ENCODE assay signal across 1 cellular context in the genomic region with DNA sequence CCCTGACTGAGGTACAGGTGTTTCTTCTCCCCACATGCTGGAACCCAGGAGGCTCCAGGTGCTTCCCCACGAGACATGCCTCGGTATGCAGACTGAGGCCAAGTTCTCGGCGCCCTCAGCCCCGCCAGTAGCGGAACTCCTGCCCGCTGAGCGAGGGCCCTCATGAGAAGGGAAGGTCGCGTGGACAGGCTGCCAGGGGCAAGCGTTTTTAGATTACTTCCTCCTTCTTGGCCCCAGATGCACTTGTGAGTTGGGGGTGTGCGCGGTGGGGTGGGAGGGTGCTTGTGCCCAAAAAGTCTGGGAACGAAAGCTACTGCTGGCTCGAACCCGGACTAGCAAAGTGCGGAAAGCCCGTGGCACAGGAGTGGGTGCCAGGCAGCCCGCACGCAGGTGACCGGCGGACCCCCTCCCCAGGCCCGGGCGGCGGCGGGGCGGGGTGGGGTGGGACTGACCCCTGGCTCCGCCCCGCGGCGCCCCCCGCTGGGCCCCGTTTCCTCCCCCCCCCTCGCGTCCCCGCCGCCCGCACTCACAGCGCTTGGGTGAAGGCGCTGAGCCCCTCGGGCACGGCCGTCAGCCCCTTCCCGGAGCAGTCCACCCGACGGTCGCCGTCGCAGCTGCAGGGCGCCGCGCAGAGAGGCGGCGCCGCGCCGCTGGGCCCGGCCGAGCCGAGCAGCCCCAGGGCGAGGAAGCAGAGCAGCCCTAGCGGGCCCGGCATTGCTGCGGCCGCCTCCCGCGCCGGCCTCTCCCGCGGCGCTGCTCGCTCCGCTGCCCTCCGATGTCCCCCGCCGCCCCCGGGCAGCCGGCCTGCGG.
TF ChIP-seq lines count a peak whose summit lies in the region.

No MANE protein-coding gene starts in this region.

TF ChIP-seq in HepG2, 621 proteins besides CTCF, POLR2A, EP300 and RAD21 (continued from another document and continues in another):
- 0 out of 2 replicates have a peak, but pooled peaks have one; percentile 39 for TF ChIP-seq KMT2A (CRISPR knock-in tag; IDR thresholded peaks at IDR 0.05)
- TF ChIP-seq, protein P1, sequence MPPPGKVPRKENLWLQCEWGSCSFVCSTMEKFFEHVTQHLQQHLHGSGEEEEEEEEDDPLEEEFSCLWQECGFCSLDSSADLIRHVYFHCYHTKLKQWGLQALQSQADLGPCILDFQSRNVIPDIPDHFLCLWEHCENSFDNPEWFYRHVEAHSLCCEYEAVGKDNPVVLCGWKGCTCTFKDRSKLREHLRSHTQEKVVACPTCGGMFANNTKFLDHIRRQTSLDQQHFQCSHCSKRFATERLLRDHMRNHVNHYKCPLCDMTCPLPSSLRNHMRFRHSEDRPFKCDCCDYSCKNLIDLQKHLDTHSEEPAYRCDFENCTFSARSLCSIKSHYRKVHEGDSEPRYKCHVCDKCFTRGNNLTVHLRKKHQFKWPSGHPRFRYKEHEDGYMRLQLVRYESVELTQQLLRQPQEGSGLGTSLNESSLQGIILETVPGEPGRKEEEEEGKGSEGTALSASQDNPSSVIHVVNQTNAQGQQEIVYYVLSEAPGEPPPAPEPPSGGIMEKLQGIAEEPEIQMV (CRISPR knock-in tag; IDR thresholded peaks at IDR 0.05; ENCODE audit: low read depth): no peak
- TF ChIP-seq TP53 (CRISPR knock-in tag; conservative IDR thresholded peaks at IDR 0.05): no peak
- TF ChIP-seq, protein P2, sequence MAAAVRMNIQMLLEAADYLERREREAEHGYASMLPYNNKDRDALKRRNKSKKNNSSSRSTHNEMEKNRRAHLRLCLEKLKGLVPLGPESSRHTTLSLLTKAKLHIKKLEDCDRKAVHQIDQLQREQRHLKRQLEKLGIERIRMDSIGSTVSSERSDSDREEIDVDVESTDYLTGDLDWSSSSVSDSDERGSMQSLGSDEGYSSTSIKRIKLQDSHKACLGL (CRISPR knock-in tag; IDR thresholded peaks at IDR 0.05): peak; percentile 65; the same call in 1 of the 2 replicates
- TF ChIP-seq NFRKB (IDR thresholded peaks at IDR 0.05): no peak
- no peak for TF ChIP-seq ZNF260 (CRISPR knock-in tag; IDR thresholded peaks at IDR 0.05; ENCODE audit: borderline replicate concordance, low read depth)
- no peak for TF ChIP-seq CEBPB (IDR thresholded peaks at IDR 0.05; ENCODE audit: borderline replicate concordance, low read depth, low read length)
- TF ChIP-seq, protein P3, sequence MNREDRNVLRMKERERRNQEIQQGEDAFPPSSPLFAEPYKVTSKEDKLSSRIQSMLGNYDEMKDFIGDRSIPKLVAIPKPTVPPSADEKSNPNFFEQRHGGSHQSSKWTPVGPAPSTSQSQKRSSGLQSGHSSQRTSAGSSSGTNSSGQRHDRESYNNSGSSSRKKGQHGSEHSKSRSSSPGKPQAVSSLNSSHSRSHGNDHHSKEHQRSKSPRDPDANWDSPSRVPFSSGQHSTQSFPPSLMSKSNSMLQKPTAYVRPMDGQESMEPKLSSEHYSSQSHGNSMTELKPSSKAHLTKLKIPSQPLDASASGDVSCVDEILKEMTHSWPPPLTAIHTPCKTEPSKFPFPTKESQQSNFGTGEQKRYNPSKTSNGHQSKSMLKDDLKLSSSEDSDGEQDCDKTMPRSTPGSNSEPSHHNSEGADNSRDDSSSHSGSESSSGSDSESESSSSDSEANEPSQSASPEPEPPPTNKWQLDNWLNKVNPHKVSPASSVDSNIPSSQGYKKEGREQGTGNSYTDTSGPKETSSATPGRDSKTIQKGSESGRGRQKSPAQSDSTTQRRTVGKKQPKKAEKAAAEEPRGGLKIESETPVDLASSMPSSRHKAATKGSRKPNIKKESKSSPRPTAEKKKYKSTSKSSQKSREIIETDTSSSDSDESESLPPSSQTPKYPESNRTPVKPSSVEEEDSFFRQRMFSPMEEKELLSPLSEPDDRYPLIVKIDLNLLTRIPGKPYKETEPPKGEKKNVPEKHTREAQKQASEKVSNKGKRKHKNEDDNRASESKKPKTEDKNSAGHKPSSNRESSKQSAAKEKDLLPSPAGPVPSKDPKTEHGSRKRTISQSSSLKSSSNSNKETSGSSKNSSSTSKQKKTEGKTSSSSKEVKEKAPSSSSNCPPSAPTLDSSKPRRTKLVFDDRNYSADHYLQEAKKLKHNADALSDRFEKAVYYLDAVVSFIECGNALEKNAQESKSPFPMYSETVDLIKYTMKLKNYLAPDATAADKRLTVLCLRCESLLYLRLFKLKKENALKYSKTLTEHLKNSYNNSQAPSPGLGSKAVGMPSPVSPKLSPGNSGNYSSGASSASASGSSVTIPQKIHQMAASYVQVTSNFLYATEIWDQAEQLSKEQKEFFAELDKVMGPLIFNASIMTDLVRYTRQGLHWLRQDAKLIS (CRISPR knock-in tag; IDR thresholded peaks at IDR 0.05): no peak
- TF ChIP-seq NFE2L1 (CRISPR knock-in tag; IDR thresholded peaks at IDR 0.05; ENCODE audit: borderline replicate concordance): no peak
- TF ChIP-seq ZNF382 (CRISPR knock-in tag; IDR thresholded peaks at IDR 0.05; ENCODE audit: borderline replicate concordance): no peak
- TF ChIP-seq YEATS2 (CRISPR knock-in tag; IDR thresholded peaks at IDR 0.05; ENCODE audit: borderline replicate concordance): no peak
- TF ChIP-seq, protein P4, sequence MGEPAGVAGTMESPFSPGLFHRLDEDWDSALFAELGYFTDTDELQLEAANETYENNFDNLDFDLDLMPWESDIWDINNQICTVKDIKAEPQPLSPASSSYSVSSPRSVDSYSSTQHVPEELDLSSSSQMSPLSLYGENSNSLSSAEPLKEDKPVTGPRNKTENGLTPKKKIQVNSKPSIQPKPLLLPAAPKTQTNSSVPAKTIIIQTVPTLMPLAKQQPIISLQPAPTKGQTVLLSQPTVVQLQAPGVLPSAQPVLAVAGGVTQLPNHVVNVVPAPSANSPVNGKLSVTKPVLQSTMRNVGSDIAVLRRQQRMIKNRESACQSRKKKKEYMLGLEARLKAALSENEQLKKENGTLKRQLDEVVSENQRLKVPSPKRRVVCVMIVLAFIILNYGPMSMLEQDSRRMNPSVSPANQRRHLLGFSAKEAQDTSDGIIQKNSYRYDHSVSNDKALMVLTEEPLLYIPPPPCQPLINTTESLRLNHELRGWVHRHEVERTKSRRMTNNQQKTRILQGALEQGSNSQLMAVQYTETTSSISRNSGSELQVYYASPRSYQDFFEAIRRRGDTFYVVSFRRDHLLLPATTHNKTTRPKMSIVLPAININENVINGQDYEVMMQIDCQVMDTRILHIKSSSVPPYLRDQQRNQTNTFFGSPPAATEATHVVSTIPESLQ (CRISPR knock-in tag; conservative IDR thresholded peaks at IDR 0.05): no peak; the same call in 1 of the 2 replicates
- TF ChIP-seq, protein P5, sequence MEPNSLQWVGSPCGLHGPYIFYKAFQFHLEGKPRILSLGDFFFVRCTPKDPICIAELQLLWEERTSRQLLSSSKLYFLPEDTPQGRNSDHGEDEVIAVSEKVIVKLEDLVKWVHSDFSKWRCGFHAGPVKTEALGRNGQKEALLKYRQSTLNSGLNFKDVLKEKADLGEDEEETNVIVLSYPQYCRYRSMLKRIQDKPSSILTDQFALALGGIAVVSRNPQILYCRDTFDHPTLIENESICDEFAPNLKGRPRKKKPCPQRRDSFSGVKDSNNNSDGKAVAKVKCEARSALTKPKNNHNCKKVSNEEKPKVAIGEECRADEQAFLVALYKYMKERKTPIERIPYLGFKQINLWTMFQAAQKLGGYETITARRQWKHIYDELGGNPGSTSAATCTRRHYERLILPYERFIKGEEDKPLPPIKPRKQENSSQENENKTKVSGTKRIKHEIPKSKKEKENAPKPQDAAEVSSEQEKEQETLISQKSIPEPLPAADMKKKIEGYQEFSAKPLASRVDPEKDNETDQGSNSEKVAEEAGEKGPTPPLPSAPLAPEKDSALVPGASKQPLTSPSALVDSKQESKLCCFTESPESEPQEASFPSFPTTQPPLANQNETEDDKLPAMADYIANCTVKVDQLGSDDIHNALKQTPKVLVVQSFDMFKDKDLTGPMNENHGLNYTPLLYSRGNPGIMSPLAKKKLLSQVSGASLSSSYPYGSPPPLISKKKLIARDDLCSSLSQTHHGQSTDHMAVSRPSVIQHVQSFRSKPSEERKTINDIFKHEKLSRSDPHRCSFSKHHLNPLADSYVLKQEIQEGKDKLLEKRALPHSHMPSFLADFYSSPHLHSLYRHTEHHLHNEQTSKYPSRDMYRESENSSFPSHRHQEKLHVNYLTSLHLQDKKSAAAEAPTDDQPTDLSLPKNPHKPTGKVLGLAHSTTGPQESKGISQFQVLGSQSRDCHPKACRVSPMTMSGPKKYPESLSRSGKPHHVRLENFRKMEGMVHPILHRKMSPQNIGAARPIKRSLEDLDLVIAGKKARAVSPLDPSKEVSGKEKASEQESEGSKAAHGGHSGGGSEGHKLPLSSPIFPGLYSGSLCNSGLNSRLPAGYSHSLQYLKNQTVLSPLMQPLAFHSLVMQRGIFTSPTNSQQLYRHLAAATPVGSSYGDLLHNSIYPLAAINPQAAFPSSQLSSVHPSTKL (CRISPR knock-in tag; IDR thresholded peaks at IDR 0.05): no peak; the same call in 1 of the 2 replicates
- TF ChIP-seq, protein P6, sequence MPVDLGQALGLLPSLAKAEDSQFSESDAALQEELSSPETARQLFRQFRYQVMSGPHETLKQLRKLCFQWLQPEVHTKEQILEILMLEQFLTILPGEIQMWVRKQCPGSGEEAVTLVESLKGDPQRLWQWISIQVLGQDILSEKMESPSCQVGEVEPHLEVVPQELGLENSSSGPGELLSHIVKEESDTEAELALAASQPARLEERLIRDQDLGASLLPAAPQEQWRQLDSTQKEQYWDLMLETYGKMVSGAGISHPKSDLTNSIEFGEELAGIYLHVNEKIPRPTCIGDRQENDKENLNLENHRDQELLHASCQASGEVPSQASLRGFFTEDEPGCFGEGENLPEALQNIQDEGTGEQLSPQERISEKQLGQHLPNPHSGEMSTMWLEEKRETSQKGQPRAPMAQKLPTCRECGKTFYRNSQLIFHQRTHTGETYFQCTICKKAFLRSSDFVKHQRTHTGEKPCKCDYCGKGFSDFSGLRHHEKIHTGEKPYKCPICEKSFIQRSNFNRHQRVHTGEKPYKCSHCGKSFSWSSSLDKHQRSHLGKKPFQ (CRISPR knock-in tag; IDR thresholded peaks at IDR 0.05; ENCODE audit: insufficient replicate concordance): no peak
- TF ChIP-seq EZH2 (conservative IDR thresholded peaks at IDR 0.05; ENCODE audit: low read depth, low read length): no peak
- TF ChIP-seq SP140L (CRISPR knock-in tag; IDR thresholded peaks at IDR 0.05; ENCODE audit: borderline replicate concordance): no peak
- TF ChIP-seq ZKSCAN1 (IDR thresholded peaks at IDR 0.05; ENCODE audit: low read length): no peak
- TF ChIP-seq ZNF605 (CRISPR knock-in tag; IDR thresholded peaks at IDR 0.05): 0 out of 2 replicates have a peak, but pooled peaks have one; percentile 30
- no peak for TF ChIP-seq ZMYM2 (CRISPR knock-in tag; IDR thresholded peaks at IDR 0.05)
- TF ChIP-seq, protein P7, sequence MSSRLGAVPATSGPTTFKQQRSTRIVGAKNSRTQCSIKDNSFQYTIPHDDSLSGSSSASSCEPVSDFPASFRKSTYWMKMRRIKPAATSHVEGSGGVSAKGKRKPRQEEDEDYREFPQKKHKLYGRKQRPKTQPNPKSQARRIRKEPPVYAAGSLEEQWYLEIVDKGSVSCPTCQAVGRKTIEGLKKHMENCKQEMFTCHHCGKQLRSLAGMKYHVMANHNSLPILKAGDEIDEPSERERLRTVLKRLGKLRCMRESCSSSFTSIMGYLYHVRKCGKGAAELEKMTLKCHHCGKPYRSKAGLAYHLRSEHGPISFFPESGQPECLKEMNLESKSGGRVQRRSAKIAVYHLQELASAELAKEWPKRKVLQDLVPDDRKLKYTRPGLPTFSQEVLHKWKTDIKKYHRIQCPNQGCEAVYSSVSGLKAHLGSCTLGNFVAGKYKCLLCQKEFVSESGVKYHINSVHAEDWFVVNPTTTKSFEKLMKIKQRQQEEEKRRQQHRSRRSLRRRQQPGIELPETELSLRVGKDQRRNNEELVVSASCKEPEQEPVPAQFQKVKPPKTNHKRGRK (CRISPR knock-in tag; IDR thresholded peaks at IDR 0.05): no peak
- no peak for TF ChIP-seq HNRNPK (IDR thresholded peaks at IDR 0.05; ENCODE audit: low read depth, low read length, poor library complexity, severe bottlenecking)
- TF ChIP-seq, protein P8, sequence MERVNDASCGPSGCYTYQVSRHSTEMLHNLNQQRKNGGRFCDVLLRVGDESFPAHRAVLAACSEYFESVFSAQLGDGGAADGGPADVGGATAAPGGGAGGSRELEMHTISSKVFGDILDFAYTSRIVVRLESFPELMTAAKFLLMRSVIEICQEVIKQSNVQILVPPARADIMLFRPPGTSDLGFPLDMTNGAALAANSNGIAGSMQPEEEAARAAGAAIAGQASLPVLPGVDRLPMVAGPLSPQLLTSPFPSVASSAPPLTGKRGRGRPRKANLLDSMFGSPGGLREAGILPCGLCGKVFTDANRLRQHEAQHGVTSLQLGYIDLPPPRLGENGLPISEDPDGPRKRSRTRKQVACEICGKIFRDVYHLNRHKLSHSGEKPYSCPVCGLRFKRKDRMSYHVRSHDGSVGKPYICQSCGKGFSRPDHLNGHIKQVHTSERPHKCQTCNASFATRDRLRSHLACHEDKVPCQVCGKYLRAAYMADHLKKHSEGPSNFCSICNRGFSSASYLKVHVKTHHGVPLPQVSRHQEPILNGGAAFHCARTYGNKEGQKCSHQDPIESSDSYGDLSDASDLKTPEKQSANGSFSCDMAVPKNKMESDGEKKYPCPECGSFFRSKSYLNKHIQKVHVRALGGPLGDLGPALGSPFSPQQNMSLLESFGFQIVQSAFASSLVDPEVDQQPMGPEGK (CRISPR knock-in tag; IDR thresholded peaks at IDR 0.05): peak; percentile 69
- TF ChIP-seq, protein P9, sequence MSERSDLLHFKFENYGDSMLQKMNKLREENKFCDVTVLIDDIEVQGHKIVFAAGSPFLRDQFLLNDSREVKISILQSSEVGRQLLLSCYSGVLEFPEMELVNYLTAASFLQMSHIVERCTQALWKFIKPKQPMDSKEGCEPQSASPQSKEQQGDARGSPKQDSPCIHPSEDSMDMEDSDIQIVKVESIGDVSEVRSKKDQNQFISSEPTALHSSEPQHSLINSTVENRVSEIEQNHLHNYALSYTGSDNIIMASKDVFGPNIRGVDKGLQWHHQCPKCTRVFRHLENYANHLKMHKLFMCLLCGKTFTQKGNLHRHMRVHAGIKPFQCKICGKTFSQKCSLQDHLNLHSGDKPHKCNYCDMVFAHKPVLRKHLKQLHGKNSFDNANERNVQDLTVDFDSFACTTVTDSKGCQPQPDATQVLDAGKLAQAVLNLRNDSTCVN (CRISPR knock-in tag; IDR thresholded peaks at IDR 0.05; ENCODE audit: borderline replicate concordance): no peak; the same call in 1 of the 2 replicates
- TF ChIP-seq, protein P10, sequence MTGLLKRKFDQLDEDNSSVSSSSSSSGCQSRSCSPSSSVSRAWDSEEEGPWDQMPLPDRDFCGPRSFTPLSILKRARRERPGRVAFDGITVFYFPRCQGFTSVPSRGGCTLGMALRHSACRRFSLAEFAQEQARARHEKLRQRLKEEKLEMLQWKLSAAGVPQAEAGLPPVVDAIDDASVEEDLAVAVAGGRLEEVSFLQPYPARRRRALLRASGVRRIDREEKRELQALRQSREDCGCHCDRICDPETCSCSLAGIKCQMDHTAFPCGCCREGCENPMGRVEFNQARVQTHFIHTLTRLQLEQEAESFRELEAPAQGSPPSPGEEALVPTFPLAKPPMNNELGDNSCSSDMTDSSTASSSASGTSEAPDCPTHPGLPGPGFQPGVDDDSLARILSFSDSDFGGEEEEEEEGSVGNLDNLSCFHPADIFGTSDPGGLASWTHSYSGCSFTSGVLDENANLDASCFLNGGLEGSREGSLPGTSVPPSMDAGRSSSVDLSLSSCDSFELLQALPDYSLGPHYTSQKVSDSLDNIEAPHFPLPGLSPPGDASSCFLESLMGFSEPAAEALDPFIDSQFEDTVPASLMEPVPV (CRISPR knock-in tag; IDR thresholded peaks at IDR 0.05): 0 out of 2 replicates have a peak, but pooled peaks have one; percentile 51
- no peak for TF ChIP-seq ZMYM4 (CRISPR knock-in tag; IDR thresholded peaks at IDR 0.05)
